ENCODE assay signal across 19 cellular contexts in the genomic region with DNA sequence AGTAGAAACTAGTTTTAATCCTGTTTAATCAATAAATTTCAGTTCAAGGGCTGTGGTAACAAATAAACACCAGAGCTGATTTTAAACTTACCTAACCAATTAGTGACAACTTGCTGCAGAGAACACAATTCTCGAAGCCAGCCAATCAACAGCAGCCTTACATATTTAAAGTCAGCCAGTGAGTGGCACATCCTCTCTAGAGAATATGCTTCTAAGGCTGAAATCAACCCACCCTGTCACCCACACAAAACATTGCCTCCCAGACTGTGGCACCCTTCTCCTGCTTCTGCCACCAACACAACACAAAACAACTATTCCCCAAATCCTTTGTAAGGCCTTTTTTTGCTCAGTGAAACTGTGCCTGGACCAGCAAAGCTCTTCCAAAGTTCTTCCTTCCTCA.
"Had no signal": no experiment of that assay in that cellular context is flagged by ENCODE, and none has a peak within 500 bp of the region (broad histone marks: within the 10 kb centered on the region; RNA-seq: fewer than 3 reads in every experiment).

No MANE protein-coding gene starts in this region.

- H3K9me3 ChIP-seq: breast epithelium, gastroesophageal sphincter, sigmoid colon, thoracic aorta, upper lobe of left lung had no signal

- H3K27ac ChIP-seq: breast epithelium, upper lobe of left lung had no signal

- DNase-seq: activated CD4-positive, alpha-beta T cell treated with anti-CD3 and anti-CD28 coated beads for 1 hour; activated naive CD4-positive, alpha-beta T cell treated with Interleukin-2 at 50 U/mL for 16 hours; activated naive CD8-positive, alpha-beta T cell treated with anti-CD3 and anti-CD28 coated beads for 36 hours; activated T-cell treated with anti-CD3 and anti-CD28 coated beads, Interleukin-2, amount 50 U/mL, for 48 hours; amniotic stem cell; endodermal cell; head of caudate nucleus; hypothalamus; nucleus accumbens; sigmoid colon; stimulated activated CD4-positive, alpha-beta T cell treated with anti-CD3 and anti-CD28 coated beads, Interleukin-2, amount 100 ng/mL, for 48 hours; stimulated activated naive CD4-positive, alpha-beta T cell; T-helper 1 cell had no signal

- H3K36me3 ChIP-seq: breast epithelium, gastroesophageal sphincter, sigmoid colon, thoracic aorta, upper lobe of left lung had no signal

- H3K4me3 ChIP-seq: breast epithelium, coronary artery, gastroesophageal sphincter, sigmoid colon, thoracic aorta, upper lobe of left lung had no signal

- H3K27me3 ChIP-seq: breast epithelium, gastroesophageal sphincter, sigmoid colon, upper lobe of left lung had no signal

- H3K4me1 ChIP-seq: breast epithelium had no signal

- ATAC-seq: gastroesophageal sphincter had no signal

- FAIRE-seq: TTC549 had no signal
